Comparison of ENCODE assay signal across 17 cellular contexts in the genomic region with DNA sequence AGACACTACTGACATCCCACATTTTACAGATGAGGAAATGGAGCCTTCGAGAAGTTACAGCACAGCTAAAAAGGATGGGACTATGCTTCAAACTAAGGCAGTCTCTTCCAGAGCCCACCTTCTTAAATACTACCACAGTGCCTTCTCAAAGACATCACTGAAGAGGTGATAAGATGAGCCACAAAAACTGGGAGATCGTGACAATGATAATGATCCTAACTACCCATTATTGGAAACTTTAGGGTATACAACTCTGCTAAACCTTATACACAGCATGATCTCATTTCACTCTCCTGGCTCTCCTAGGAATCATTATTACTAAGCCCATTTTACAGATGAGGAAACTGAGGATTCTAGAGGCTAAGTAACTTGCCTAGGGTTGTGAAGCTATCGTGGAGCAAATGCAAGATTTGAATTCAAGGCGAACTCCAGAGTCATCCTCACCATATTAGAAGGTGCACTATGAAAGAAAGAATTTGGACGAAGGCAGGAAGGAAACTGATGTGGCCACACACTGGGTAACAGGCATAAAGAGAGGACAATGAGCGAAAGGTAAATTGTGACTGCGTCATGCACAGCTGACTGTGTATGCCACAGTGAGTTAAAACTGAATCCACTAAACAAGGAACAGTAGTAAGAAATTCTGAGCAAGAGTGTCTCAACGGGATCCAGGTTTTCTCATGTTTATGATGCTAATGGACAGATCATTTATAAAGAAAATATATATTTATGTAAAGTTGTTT. TPM values are rescaled to one million over a fixed set of nuclear protein-coding genes. Genes with fewer than 3 reads are reported as not detected.
DNase-seq lines count a peak whose midpoint lies in the region; ATAC-seq, FAIRE-seq and TF ChIP-seq lines count a peak whose summit lies in the region.
"Had no signal": no experiment of that assay in that cellular context is flagged by ENCODE, and none has a peak within 500 bp of the region (broad histone marks: within the 10 kb centered on the region; RNA-seq: fewer than 3 reads in every experiment).

No MANE protein-coding gene starts in this region.

- H3K27me3 ChIP-seq in HepG2 (ENCODE audit: control insufficient read depth in 1 of 2, insufficient read depth in 2 of 2, low read length in 2 of 2) (no peaks in the 10 kb centered on the region), right lobe of liver (no peaks in the 10 kb centered on the region)

- H3K27ac Mint-ChIP-seq in activated CD8-positive, alpha-beta T cell treated with anti-CD3 and anti-CD28 coated beads, Interleukin-2, amount 10 ng/mL, durations not matched to agents 7 days and 5 days = peak overlapping the region; percentile 7
- peak overlapping the region in 3 of 6 donors; percentile 1 to 54 (median 4) for H3K27ac Mint-ChIP-seq in immature natural killer cell

- H3K9me3 ChIP-seq in HepG2 (ENCODE audit: low read length) (no peaks in the 10 kb centered on the region), right lobe of liver (no peaks in the 10 kb centered on the region)

- no TSS peak for BruUV-seq in HepG2 (replicated peaks; lab: Mats Ljungman, UMichigan)

- no peak overlapping the region for H3K4me2 ChIP-seq in HepG2 (ENCODE audit: low read depth, low read length)

- CTCF ChIA-PET in HepG2 (lab: Yijun Ruan, JAX; ENCODE audit: low intra/inter-chr PET ratio, low total read pairs) = no interaction called here
- CTCF ChIA-PET in activated CD8-positive, alpha-beta T cell treated with anti-CD3 and anti-CD28 coated beads, Interleukin-2, amount 10 ng/mL, durations not matched to agents 7 days and 5 days (lab: Charles Lee) = interaction anchor here (1.0 kb wide), 1 partner anchor 11 kb away, joined by 3 read pairs; no protein-coding TSS in a partner anchor

- TF ChIP-seq RAD21 in HepG2 (CRISPR knock-in tag; IDR thresholded peaks at IDR 0.05) = no peak

- H3K79me2 ChIP-seq in HepG2 (ENCODE audit: insufficient read depth, low read length) = no peaks in the 10 kb centered on the region

- in situ Hi-C loops in HepG2 (cut with HindIII; ENCODE audit: extremely low pct_ligation_motif_present, low pct_unique_long_range_greater_than_20kb) = loop anchor here (25.0 kb wide), 1 partner anchor 188 kb away; no protein-coding TSS in a partner anchor

- no peak overlapping the region for H3K9ac ChIP-seq in HepG2 (ENCODE audit: insufficient read depth, low read depth, low read length)

- 98% methylated on average over 8 of the region's 8 CpGs for WGBS in HepG2 (ENCODE audit: low lambda C conversion rate)
- WGBS in right lobe of liver (ENCODE audit: insufficient coverage, low coverage, low lambda C conversion rate, missing lambda C conversion rate) = 90% methylated on average over 8 of the region's 8 CpGs

- no peaks in the 10 kb centered on the region for H3K9me3 Mint-ChIP-seq in activated CD8-positive, alpha-beta T cell treated with anti-CD3 and anti-CD28 coated beads, Interleukin-2, amount 10 ng/mL, durations not matched to agents 7 days and 5 days (ENCODE audit: insufficient read depth)
- H3K9me3 Mint-ChIP-seq in immature natural killer cell = no peaks in the 10 kb centered on the region

- no peak overlapping the region for H2AFZ ChIP-seq in HepG2 (ENCODE audit: low read length)

- TF ChIP-seq EP300 in HepG2 (IDR thresholded peaks at IDR 0.05; ENCODE audit: low read depth in 2 of 2, low read length in 2 of 2) = no peak
- TF ChIP-seq EP300 in HepG2 (CRISPR knock-in tag; IDR thresholded peaks at IDR 0.05; ENCODE audit: borderline replicate concordance) = no peak

- H3K4me1 ChIP-seq in HepG2 (ENCODE audit: insufficient read depth, low read length) (peaks cover 29% of the 10 kb centered on the region), right lobe of liver (peaks cover 0 to 10% (median 2%) of the 10 kb centered on the region in 4 donors)

- H3K4me3 ChIP-seq in HepG2 (replicated peaks in 1 of 3; ENCODE audit: insufficient read depth in 1 of 3, low read depth in 2 of 3, low read length in 3 of 3) (no peak overlapping the region), right lobe of liver (no peak overlapping the region)

- TF ChIP-seq CTCF in HepG2 (CRISPR knock-in tag; IDR thresholded peaks at IDR 0.05) (no peak), right lobe of liver (IDR thresholded peaks at IDR 0.05) (no peak)

- no peak for ATAC-seq in HepG2
- no peak for ATAC-seq in right lobe of liver
- no peak for ATAC-seq in activated CD8-positive, alpha-beta T cell treated with anti-CD3 and anti-CD28 coated beads, Interleukin-2, amount 10 ng/mL, durations not matched to agents 7 days and 5 days
- no peak for ATAC-seq in HG02763 (IDR thresholded peaks at IDR 0.05; ENCODE audit: unreplicated experiment)

- intact Hi-C loops in HepG2 (cut with micrococcal nuclease; ENCODE audit: unreplicated experiment) (loop anchor here (10.0 kb wide), 1 partner anchor 266 kb away; no protein-coding TSS in a partner anchor), right lobe of liver (cut with DNase I) (no loop called here)

- TF ChIP-seq POLR2A in HepG2 (IDR thresholded peaks at IDR 0.05; ENCODE audit: insufficient read depth in 1 of 2, low read depth in 2 of 2, low read length in 2 of 2) = no peak
- TF ChIP-seq POLR2A in right lobe of liver (IDR thresholded peaks at IDR 0.05) = no peak

- H3K4me3 Mint-ChIP-seq in activated CD8-positive, alpha-beta T cell treated with anti-CD3 and anti-CD28 coated beads, Interleukin-2, amount 10 ng/mL, durations not matched to agents 7 days and 5 days = no peak overlapping the region
- H3K4me3 Mint-ChIP-seq in immature natural killer cell = peak overlapping the region in 3 of 5 donors; percentile 7 to 48 (median 19)

- no peak for FAIRE-seq in HepG2 (lab: Jason Lieb, UNC)
- FAIRE-seq: RCC 7860 had no signal

- H3K4me1 Mint-ChIP-seq in activated CD8-positive, alpha-beta T cell treated with anti-CD3 and anti-CD28 coated beads, Interleukin-2, amount 10 ng/mL, durations not matched to agents 7 days and 5 days (ENCODE audit: low read depth) = peaks cover 75% of the 10 kb centered on the region
- peaks cover 59 to 87% of the 10 kb centered on the region in 2 donors for H3K4me1 Mint-ChIP-seq in immature natural killer cell

- no peaks in the 10 kb centered on the region for H4K20me1 ChIP-seq in HepG2 (ENCODE audit: insufficient read depth, low read length)

- POLR2A ChIA-PET in HepG2 (lab: Yijun Ruan, JAX) = no interaction called here
- POLR2A ChIA-PET in activated CD8-positive, alpha-beta T cell treated with anti-CD3 and anti-CD28 coated beads, Interleukin-2, amount 10 ng/mL, durations not matched to agents 7 days and 5 days (lab: Charles Lee) = no interaction called here

- H3K27me3 Mint-ChIP-seq in activated CD8-positive, alpha-beta T cell treated with anti-CD3 and anti-CD28 coated beads, Interleukin-2, amount 10 ng/mL, durations not matched to agents 7 days and 5 days (ENCODE audit: low read depth) = no peaks in the 10 kb centered on the region
- peaks cover 0 to 4% (median 0%) of the 10 kb centered on the region in 3 donors for H3K27me3 Mint-ChIP-seq in immature natural killer cell (ENCODE audit: low read depth in 3 of 3)

- H3K36me3 Mint-ChIP-seq in activated CD8-positive, alpha-beta T cell treated with anti-CD3 and anti-CD28 coated beads, Interleukin-2, amount 10 ng/mL, durations not matched to agents 7 days and 5 days (ENCODE audit: low read depth) = peaks cover 66% of the 10 kb centered on the region
- H3K36me3 Mint-ChIP-seq in immature natural killer cell = peaks cover 2 to 8% (median 3%) of the 10 kb centered on the region in 3 donors

- H3K27ac ChIP-seq in HepG2 (ENCODE audit: extremely low read length, insufficient read depth, low read length) (no peak overlapping the region), right lobe of liver (no peak overlapping the region)

- DNase-seq in HepG2 (ENCODE audit: low spot score) = no peak
- DNase-seq in right lobe of liver = no peak
- no peak for DNase-seq in activated CD8-positive, alpha-beta T cell treated with anti-CD3 and anti-CD28 coated beads, Interleukin-2, amount 10 ng/mL, durations not matched to agents 7 days and 5 days
- DNase-seq in immature natural killer cell = no peak
- no peak for DNase-seq in stimulated activated CD4-positive, alpha-beta T cell treated with anti-CD3 and anti-CD28 coated beads, Interleukin-2, amount 100 ng/mL, for 24 hours
- DNase-seq in NCI-H748 treated with DMSO at 0.1 percent for 48 hours (lab: John Stamatoyannopoulos, UW) = no peak
- DNase-seq: ACHN, AML-193, H7, NCI-H1105 treated with DMSO at 0.1 percent for 48 hours, NCI-H1694 treated with DMSO at 0.1 percent for 48 hours, NCI-H2107, NCI-H345, NCI-H526, Right ventricle myocardium superior had no signal

- H3K36me3 ChIP-seq in HepG2 (replicated peaks in 1 of 2; ENCODE audit: control insufficient read depth in 1 of 2, insufficient read depth in 2 of 2, low read length in 2 of 2) (peaks cover 0 to 4% of the 10 kb centered on the region in 2 experiments; a peak in 2 of 5 replicates), right lobe of liver (no peaks in the 10 kb centered on the region)

RNA-seq across cellular contexts. Expression of a gene that starts 55.4 kb away (rescaled TPM):
- total RNA-seq in HepG2 (2016; rRNA removed; fragmentation: Illumina TruSeq; extraction: Trizol) (64.9 and 79.4 TPM in 2 replicates), right lobe of liver (100 to 1,000 TPM; 138 to 167 (median 158) TPM)
- 33.0 and 34.5 TPM in 2 replicates for total RNA-seq in HepG2 (2016; cell fraction: cytosol; rRNA removed; fragmentation: Illumina TruSeq; extraction: Trizol; ENCODE audit: low read depth)
- total RNA-seq in HepG2 (2016; cell fraction: insoluble cytoplasmic fraction; rRNA removed; fragmentation: Illumina TruSeq; extraction: Trizol) = 65.0 and 77.2 TPM in 2 replicates
- 28.2 and 33.3 TPM in 2 replicates for total RNA-seq in HepG2 (2016; cell fraction: membrane; rRNA removed; fragmentation: Illumina TruSeq; extraction: Trizol)
- total RNA-seq in HepG2 (2016; cell fraction: nucleus; rRNA removed; fragmentation: Illumina TruSeq; extraction: Trizol) = 40.6 and 43.6 TPM in 2 replicates
- polyA plus RNA-seq in HepG2 (2011; rRNA removed) (13.5 and 21.4 TPM in 2 replicates), immature natural killer cell (10 to 100 TPM; 49.4 to 67.1 (median 58.2) TPM)
- polyA plus RNA-seq in HepG2 (2011; cell fraction: cytosol; rRNA removed) = 12.9 and 15.9 TPM in 2 replicates
- 3.4 and 4.4 TPM in 2 replicates for polyA plus RNA-seq in HepG2 (2011; cell fraction: nucleus; rRNA removed)
- 27.9 and 45.3 TPM in 2 replicates for polyA plus RNA-seq in HepG2 (2012)
- 10.9 and 11.1 TPM in 2 replicates for polyA plus RNA-seq in HepG2 (2016; cell fraction: cytosol; fragmentation: Illumina TruSeq; extraction: Trizol; ENCODE audit: low read depth)
- polyA plus RNA-seq in HepG2 (2016; cell fraction: insoluble cytoplasmic fraction; fragmentation: Illumina TruSeq; extraction: Trizol; ENCODE audit: low read depth) = 70.4 and 76.1 TPM in 2 replicates
- 20.7 and 22.2 TPM in 2 replicates for polyA plus RNA-seq in HepG2 (2016; cell fraction: membrane; fragmentation: Illumina TruSeq; extraction: Trizol; ENCODE audit: low read depth)
- 25.5 and 26.9 TPM in 2 replicates for polyA plus RNA-seq in HepG2 (2016; cell fraction: nucleus; fragmentation: Illumina TruSeq; extraction: Trizol; ENCODE audit: insufficient read depth, low read depth)
- polyA minus RNA-seq in HepG2 (2011; rRNA and poly(A)+ RNA removed; ENCODE audit: low replicate concordance) = 5.1 and 7.9 TPM in 2 replicates
- polyA minus RNA-seq in HepG2 (2011; cell fraction: cytosol; rRNA and poly(A)+ RNA removed) = 20.6 and 21.5 TPM in 2 replicates
- 30.3 and 32.4 TPM in 2 replicates for polyA minus RNA-seq in HepG2 (2011; cell fraction: nucleus; rRNA and poly(A)+ RNA removed)
- total RNA-seq in activated CD8-positive, alpha-beta T cell treated with anti-CD3 and anti-CD28 coated beads, Interleukin-2, amount 10 ng/mL, durations not matched to agents 7 days and 5 days = 10 to 100 TPM; 51.7 to 55.0 TPM
